8 cellular contexts compared by ENCODE assay signal in the genomic region with DNA sequence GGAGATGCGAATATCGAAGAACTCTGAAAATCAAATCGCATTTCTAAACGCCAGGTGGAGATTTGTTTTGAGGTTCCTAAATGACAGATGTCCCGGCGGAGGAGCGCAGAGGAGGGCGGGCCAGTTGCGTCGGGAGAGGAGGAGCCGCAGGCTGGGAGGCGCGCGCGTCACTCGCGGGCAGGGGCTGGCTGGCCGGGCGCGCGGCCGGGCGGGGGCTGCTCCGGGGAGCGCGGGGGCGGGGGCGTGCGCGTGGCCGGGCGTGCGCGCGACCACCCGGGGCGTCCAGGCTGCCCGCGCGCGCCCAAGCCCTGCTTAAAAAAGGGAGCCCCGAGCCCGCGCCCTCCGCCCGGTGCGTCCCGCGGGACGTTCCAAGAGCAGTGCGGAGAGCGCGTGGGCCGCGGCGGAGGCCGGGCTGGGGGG. TPM values are rescaled to one million over a fixed set of nuclear protein-coding genes. Genes with fewer than 3 reads are reported as not detected.
A peak's percentile ranks its signal among the peaks of the same experiment; 100 is the strongest.
DNase-seq lines count a peak whose midpoint lies in the region; ATAC-seq and TF ChIP-seq lines count a peak whose summit lies in the region.

No MANE protein-coding gene starts in this region.

- H3K9me3 ChIP-seq in adrenal gland (replicated peaks in 1 of 3): no peaks in the 10 kb centered on the region

- H3K4me1 Mint-ChIP-seq in T-cell (peaks cover 12 to 28% (median 13%) of the 10 kb centered on the region in 3 donors), progenitor cell of endocrine pancreas (ENCODE audit: low read depth) (peaks cover 16% of the 10 kb centered on the region)

- H3K9me3 Mint-ChIP-seq in T-cell: no peaks in the 10 kb centered on the region
- H3K9me3 Mint-ChIP-seq in progenitor cell of endocrine pancreas (ENCODE audit: low read depth): no peaks in the 10 kb centered on the region

- TF ChIP-seq CTCF in GM12864 (IDR thresholded peaks at IDR 0.05; ENCODE audit: low read depth, low read length, missing control alignments) (no peak), adrenal gland (IDR thresholded peaks at IDR 0.05) (peak in 2 of 6 experiments; percentile 21 to 22), progenitor cell of endocrine pancreas (IDR thresholded peaks at IDR 0.05; ENCODE audit: unreplicated experiment) (no peak)

- H3K4me3 ChIP-seq in GM12864 (ENCODE audit: low read depth, low read length) (peak overlapping the region; percentile 64), adrenal gland (peak overlapping the region in 2 of 4 donors; percentile 56 to 66), urinary bladder (ENCODE audit: low read depth, low read length) (peak overlapping the region; percentile 76)

- H3K36me3 ChIP-seq in adrenal gland (replicated peaks in 1 of 2) (no peaks in the 10 kb centered on the region), urinary bladder (ENCODE audit: insufficient read depth) (no peaks in the 10 kb centered on the region)

- TF ChIP-seq POLR2A in adrenal gland (IDR thresholded peaks at IDR 0.05): peak in 1 of 2 donors; percentile 32

- peak overlapping the region; percentile 77 to 88 for H3K27ac Mint-ChIP-seq in T-cell
- H3K27ac Mint-ChIP-seq in progenitor cell of endocrine pancreas: peak overlapping the region; percentile 92

- WGBS in adrenal gland, 4 donors: 0% methylated on average over 38 to 57 of the region's 57 CpGs; no CpG with 5 or more reads in 2 of the 4 donors
- WGBS in urinary bladder: 1% methylated on average over 57 of the region's 57 CpGs

- DNase-seq in GM12864 (ENCODE audit: low read depth) (no peak), NCI-H1105 treated with DMSO at 0.1 percent for 48 hours (lab: John Stamatoyannopoulos, UW) (peak; percentile 66), T-cell (peak; percentile 30 to 75 (median 58)), adrenal gland (peak; percentile 81 to 93 (median 87)), left cardiac atrium (peak; percentile 93), progenitor cell of endocrine pancreas (ENCODE audit: low spot score, unreplicated experiment) (peak; percentile 75)

- peaks cover 5 to 23% of the 10 kb centered on the region in 2 donors for H3K4me1 ChIP-seq in adrenal gland (replicated peaks in 1 of 2)
- no peaks in the 10 kb centered on the region for H3K4me1 ChIP-seq in urinary bladder (ENCODE audit: insufficient read depth)

- H3K4me3 Mint-ChIP-seq in T-cell: peak overlapping the region; percentile 81 to 93 (median 93)
- peak overlapping the region; percentile 83 for H3K4me3 Mint-ChIP-seq in progenitor cell of endocrine pancreas (ENCODE audit: low read depth)

- H3K27ac ChIP-seq in adrenal gland (peak overlapping the region; percentile 81 to 95 (median 90)), urinary bladder (ENCODE audit: low read depth) (peak overlapping the region; percentile 99)

- no peaks in the 10 kb centered on the region for H3K27me3 Mint-ChIP-seq in T-cell
- peaks cover 13% of the 10 kb centered on the region for H3K27me3 Mint-ChIP-seq in progenitor cell of endocrine pancreas

- POLR2A ChIA-PET in T-cell (lab: Charles Lee): no interaction called here

- intact Hi-C loops in adrenal gland (cut with DNase I): no loop called here
- intact Hi-C loops in left cardiac atrium (cut with DNase I): loop anchor here in 1 of 2 donors (1.0 to 5.0 kb wide), 2 partner anchors 47 to 108 kb away; no protein-coding TSS in a partner anchor

- no peaks in the 10 kb centered on the region for H3K36me3 Mint-ChIP-seq in T-cell
- H3K36me3 Mint-ChIP-seq in progenitor cell of endocrine pancreas (ENCODE audit: insufficient read depth): no peaks in the 10 kb centered on the region

- H3K27me3 ChIP-seq in adrenal gland: no peaks in the 10 kb centered on the region

- ATAC-seq in HG02610 (IDR thresholded peaks at IDR 0.05; ENCODE audit: unreplicated experiment) (peak; percentile 80), T-cell (replicated peaks in 1 of 4) (peak; percentile 80 to 86 (median 86)), left cardiac atrium (peak; percentile 91 to 93)

- CTCF ChIA-PET in T-cell (lab: Charles Lee): interaction anchor here in 1 of 2 donors (3.3 kb wide), 1 partner anchor 45 kb away, joined by 11 read pairs; no protein-coding TSS in a partner anchor

RNA-seq across cellular contexts. Expression of gene H3-3A, which starts 47.3 kb away (rescaled TPM):
- 100 to 1,000 TPM; 340 to 391 (median 366) TPM for total RNA-seq in T-cell
- 100 to 1,000 TPM; 216 to 543 (median 404) TPM for total RNA-seq in adrenal gland
- 100 to 1,000 TPM; 407 to 772 (median 547) TPM for polyA plus RNA-seq in adrenal gland
- 100 to 1,000 TPM; 285 to 316 TPM for total RNA-seq in left cardiac atrium
- 1,238 and 1,313 TPM in 2 replicates for total RNA-seq in progenitor cell of endocrine pancreas
- total RNA-seq in urinary bladder: 430 TPM
- 519 TPM for polyA plus RNA-seq in urinary bladder
